9 cellular contexts compared by ENCODE assay signal in the genomic region with DNA sequence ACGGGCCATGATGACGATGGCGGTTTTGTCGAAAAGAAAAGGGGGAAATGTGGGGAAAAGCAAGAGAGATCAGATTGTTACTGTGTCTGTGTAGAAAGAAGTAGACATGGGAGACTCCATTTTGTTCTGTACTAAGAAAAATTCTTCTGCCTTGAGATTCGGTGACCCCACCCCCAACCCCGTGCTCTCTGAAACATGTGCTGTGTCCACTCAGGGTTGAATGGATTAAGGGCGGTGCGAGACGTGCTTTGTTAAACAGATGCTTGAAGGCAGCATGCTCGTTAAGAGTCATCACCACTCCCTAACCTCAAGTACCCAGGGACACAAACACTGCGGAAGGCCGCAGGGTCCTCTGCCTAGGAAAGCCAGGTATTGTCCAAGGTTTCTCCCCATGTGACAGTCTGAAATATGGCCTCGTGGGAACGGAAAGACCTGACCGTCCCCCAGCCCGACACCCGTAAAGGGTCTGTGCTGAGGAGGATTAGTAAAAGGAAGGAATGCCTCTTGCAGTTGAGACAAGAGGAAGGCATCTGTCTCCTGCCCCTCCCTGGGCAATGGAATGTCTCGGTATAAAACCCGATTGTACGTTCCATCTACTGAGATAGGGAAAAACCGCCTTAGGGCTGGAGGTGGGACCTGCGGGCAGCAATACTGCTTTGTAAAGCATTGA. TPM values are rescaled to one million over a fixed set of nuclear protein-coding genes. Genes with fewer than 3 reads are reported as not detected.
A peak's percentile ranks its signal among the peaks of the same experiment; 100 is the strongest.
DNase-seq lines count a peak whose midpoint lies in the region; ATAC-seq, FAIRE-seq and TF ChIP-seq lines count a peak whose summit lies in the region.
"Not testable (repeated sequence)": the region's sequence is repeated elsewhere in the genome, so short reads cannot be mapped to it uniquely, and the experiment has no call there.
"Had no signal": no experiment of that assay in that cellular context is flagged by ENCODE, and none has a peak within 500 bp of the region (broad histone marks: within the 10 kb centered on the region; RNA-seq: fewer than 3 reads in every experiment).

No MANE protein-coding gene starts in this region.

- not testable (repeated sequence) for ATAC-seq in sciatic nerve

- H3K4me3 ChIP-seq in HUES64 (ENCODE audit: low read length); bronchial epithelial cell (ENCODE audit: low read depth, low read length); hepatocyte: not testable (repeated sequence)

- H3K27ac ChIP-seq in HUES64 (ENCODE audit: low read depth, low read length) (peak overlapping the region; percentile 75; the same call in 1 of the 2 replicates), VCaP (peak overlapping the region; percentile 69)
- H3K27ac ChIP-seq in hepatocyte = not testable (repeated sequence)

- TF ChIP-seq CTCF in VCaP (conservative IDR thresholded peaks at IDR 0.05); bronchial epithelial cell (IDR thresholded peaks at IDR 0.05; ENCODE audit: insufficient read depth, low read length, severe bottlenecking); hepatocyte (IDR thresholded peaks at IDR 0.05; ENCODE audit: poor library complexity): not testable (repeated sequence)

- not testable (repeated sequence) for H3K79me2 ChIP-seq in hepatocyte

- not testable (repeated sequence) for H3K27me3 ChIP-seq in HUES64 (ENCODE audit: insufficient read depth, low read length); bronchial epithelial cell (ENCODE audit: control insufficient read depth, insufficient read depth, low read length); hepatocyte

- H3K4me1 ChIP-seq in HUES64 (ENCODE audit: insufficient read depth, low read length) = peaks cover 28% of the 10 kb centered on the region
- not testable (repeated sequence) for H3K4me1 ChIP-seq in hepatocyte (ENCODE audit: insufficient read depth)

- not testable (repeated sequence) for FAIRE-seq in bronchial epithelial cell (lab: Jason Lieb, UNC)

- 21% methylated on average over 18 of the region's 22 CpGs for WGBS in HUES64
- WGBS in hepatocyte (ENCODE audit: low lambda C conversion rate, missing lambda C conversion rate) = 14% methylated on average over 12 of the region's 22 CpGs

- H3K9me3 ChIP-seq in HUES64 (ENCODE audit: insufficient read depth, low read depth, low read length); hepatocyte (ENCODE audit: low read depth): not testable (repeated sequence)

- H3K9ac ChIP-seq in HUES64 (ENCODE audit: low read depth, low read length) = peak overlapping the region; percentile 47; the same call in 1 of the 2 replicates

- H3K4me2 ChIP-seq in hepatocyte = not testable (repeated sequence)

- intact Hi-C loops in sciatic nerve (cut with DNase I) = not testable (repeated sequence)

- H4K20me1 ChIP-seq in hepatocyte (ENCODE audit: insufficient read depth, poor library complexity, severe bottlenecking) = not testable (repeated sequence)

- H2AFZ ChIP-seq in hepatocyte = not testable (repeated sequence)

- not testable (repeated sequence) for H3K36me3 ChIP-seq in HUES64 (ENCODE audit: insufficient read depth, low read length); bronchial epithelial cell (ENCODE audit: control insufficient read depth, insufficient read depth, low read length); hepatocyte (replicated peaks; ENCODE audit: insufficient read depth, low read depth)

- H3K9me2 ChIP-seq in hepatocyte (replicated peaks; ENCODE audit: insufficient read depth) = not testable (repeated sequence)

- DNase-seq in ELF-1 (ENCODE audit: low read depth, low spot score) (peak; percentile 58), NCI-H524 treated with DMSO at 0.1 percent for 48 hours (lab: John Stamatoyannopoulos, UW) (peak; percentile 12), bronchial epithelial cell (ENCODE audit: low read depth) (peak; percentile 29), hepatocyte (ENCODE audit: low spot score) (peak; percentile 52), myocyte (ENCODE audit: low read depth) (peak; percentile 58), sciatic nerve (ENCODE audit: low spot score) (peak; percentile 22)

RNA-seq across cellular contexts. Expression of gene C2CD4C, which starts 22.2 kb away (rescaled TPM):
- polyA plus RNA-seq in HUES64 (2013, experiment 1 of 2) = 5.7 TPM
- polyA plus RNA-seq in HUES64 (2013, experiment 2 of 2) = 5.6 TPM
- 0.26 TPM in 2 replicates for total RNA-seq in bronchial epithelial cell
- total RNA-seq in hepatocyte = 1.9 and 3.4 TPM in 2 replicates
- 2.7 and 4.6 TPM in 2 replicates for polyA plus RNA-seq in hepatocyte
- total RNA-seq in myocyte = 0.11 and 0.16 TPM in 2 replicates
- polyA plus RNA-seq in myocyte (2012) = 0.34 TPM
- 2.8 TPM for total RNA-seq in sciatic nerve
- total RNA-seq: CD4-positive, alpha-beta memory T cell had no signal
- polyA plus RNA-seq: CD4-positive, alpha-beta memory T cell had no signal

RNA-seq across cellular contexts. Expression of gene MIER2, which starts 42.2 kb away (rescaled TPM):
- 30.7 TPM for polyA plus RNA-seq in HUES64 (2013, experiment 1 of 2)
- polyA plus RNA-seq in HUES64 (2013, experiment 2 of 2) = 37.0 TPM
- total RNA-seq in bronchial epithelial cell (19.0 and 19.6 TPM in 2 replicates), hepatocyte (8.4 and 9.9 TPM in 2 replicates), myocyte (16.0 and 28.1 TPM in 2 replicates), sciatic nerve (24.5 TPM)
- polyA plus RNA-seq in hepatocyte = 46.6 and 47.3 TPM in 2 replicates
- 30.7 TPM for polyA plus RNA-seq in myocyte (2012)
